8 cellular contexts compared by ENCODE assay signal in the genomic region with DNA sequence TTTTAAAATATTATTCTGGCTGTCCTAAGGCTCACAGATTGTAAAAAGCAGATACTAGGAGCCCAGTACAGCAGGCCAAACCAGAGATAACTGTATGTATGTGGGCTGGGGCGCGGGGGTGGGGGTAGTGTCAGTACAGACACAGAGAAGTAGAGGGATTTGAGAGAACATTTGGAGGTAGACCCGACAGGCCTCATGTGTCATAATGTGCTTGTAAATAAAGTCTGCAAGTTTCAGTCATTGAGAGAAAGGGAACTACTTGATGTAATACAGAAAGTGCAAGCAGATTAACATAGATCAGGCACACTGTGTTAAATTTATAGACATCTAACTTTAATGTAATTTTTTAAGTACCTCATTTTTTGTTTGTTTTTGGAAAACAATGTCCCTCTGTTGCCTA. TPM values are rescaled to one million over a fixed set of nuclear protein-coding genes. Genes with fewer than 3 reads are reported as not detected.
DNase-seq lines count a peak whose midpoint lies in the region; ATAC-seq lines count a peak whose summit lies in the region.

No MANE protein-coding gene starts in this region.

- H3K4me1 Mint-ChIP-seq in activated CD8-positive, alpha-beta memory T cell treated with anti-CD3 and anti-CD28 coated beads, Interleukin-2, amount 10 ng/mL, durations not matched to agents 7 days and 5 days = peaks cover 50% of the 10 kb centered on the region
- H3K4me1 Mint-ChIP-seq in activated T-cell treated with anti-CD3 and anti-CD28 coated beads, Interleukin-2, amount 50 U/mL, for 24 hours (ENCODE audit: low read depth) = peaks cover 58% of the 10 kb centered on the region
- H3K4me1 Mint-ChIP-seq in stimulated activated memory B cell treated with anti-CD40 and anti-IgM and Interleukin-4, amounts not matched to agents 10 μg/mL and 1 μg/mL and 100 μg/mL, for 72 hours = peaks cover 58% of the 10 kb centered on the region

- CTCF ChIA-PET in activated CD8-positive, alpha-beta memory T cell treated with anti-CD3 and anti-CD28 coated beads, Interleukin-2, amount 10 ng/mL, durations not matched to agents 7 days and 5 days (lab: Charles Lee) = interaction anchor here (1.8 kb wide), 1 partner anchor 8 kb away, joined by 9 read pairs; the partner anchor contains the start of gene POLI

- H3K27ac Mint-ChIP-seq in activated CD8-positive, alpha-beta memory T cell treated with anti-CD3 and anti-CD28 coated beads, Interleukin-2, amount 10 ng/mL, durations not matched to agents 7 days and 5 days = peak overlapping the region; percentile 76
- H3K27ac Mint-ChIP-seq in activated T-cell treated with anti-CD3 and anti-CD28 coated beads, Interleukin-2, amount 50 U/mL, for 24 hours = peak overlapping the region; percentile 92
- peak overlapping the region; percentile 98 for H3K27ac Mint-ChIP-seq in stimulated activated memory B cell treated with anti-CD40 and anti-IgM and Interleukin-4, amounts not matched to agents 10 μg/mL and 1 μg/mL and 100 μg/mL, for 72 hours

- H3K27me3 Mint-ChIP-seq in activated CD8-positive, alpha-beta memory T cell treated with anti-CD3 and anti-CD28 coated beads, Interleukin-2, amount 10 ng/mL, durations not matched to agents 7 days and 5 days = no peaks in the 10 kb centered on the region
- H3K27me3 Mint-ChIP-seq in activated T-cell treated with anti-CD3 and anti-CD28 coated beads, Interleukin-2, amount 50 U/mL, for 24 hours = no peaks in the 10 kb centered on the region
- H3K27me3 Mint-ChIP-seq in stimulated activated memory B cell treated with anti-CD40 and anti-IgM and Interleukin-4, amounts not matched to agents 10 μg/mL and 1 μg/mL and 100 μg/mL, for 72 hours = no peaks in the 10 kb centered on the region

- no peak overlapping the region for H3K4me3 Mint-ChIP-seq in activated CD8-positive, alpha-beta memory T cell treated with anti-CD3 and anti-CD28 coated beads, Interleukin-2, amount 10 ng/mL, durations not matched to agents 7 days and 5 days
- peak overlapping the region; percentile 36 for H3K4me3 Mint-ChIP-seq in activated T-cell treated with anti-CD3 and anti-CD28 coated beads, Interleukin-2, amount 50 U/mL, for 24 hours
- peak overlapping the region; percentile 47 for H3K4me3 Mint-ChIP-seq in stimulated activated memory B cell treated with anti-CD40 and anti-IgM and Interleukin-4, amounts not matched to agents 10 μg/mL and 1 μg/mL and 100 μg/mL, for 72 hours

- peaks cover 8% of the 10 kb centered on the region for H3K36me3 Mint-ChIP-seq in activated CD8-positive, alpha-beta memory T cell treated with anti-CD3 and anti-CD28 coated beads, Interleukin-2, amount 10 ng/mL, durations not matched to agents 7 days and 5 days
- H3K36me3 Mint-ChIP-seq in activated T-cell treated with anti-CD3 and anti-CD28 coated beads, Interleukin-2, amount 50 U/mL, for 24 hours (ENCODE audit: low read depth) = no peaks in the 10 kb centered on the region
- H3K36me3 Mint-ChIP-seq in stimulated activated memory B cell treated with anti-CD40 and anti-IgM and Interleukin-4, amounts not matched to agents 10 μg/mL and 1 μg/mL and 100 μg/mL, for 72 hours = no peaks in the 10 kb centered on the region

- peak; percentile 67 for DNase-seq in activated CD8-positive, alpha-beta memory T cell treated with anti-CD3 and anti-CD28 coated beads, Interleukin-2, amount 10 ng/mL, durations not matched to agents 7 days and 5 days
- DNase-seq in activated CD8-positive, alpha-beta memory T cell treated with anti-CD3 and anti-CD28 coated beads, Interleukin-2, amount 50 U/mL, for 4 hours = no peak
- DNase-seq in activated T-cell treated with anti-CD3 and anti-CD28 coated beads, Interleukin-2, amount 50 U/mL, for 24 hours = peak; percentile 55
- DNase-seq in putamen (ENCODE audit: low spot score) = no peak
- no peak for DNase-seq in HCEC 1CT
- no peak for DNase-seq in NCI-H2029 treated with DMSO at 0.1 percent for 48 hours (lab: John Stamatoyannopoulos, UW)

- ATAC-seq in activated CD8-positive, alpha-beta memory T cell treated with anti-CD3 and anti-CD28 coated beads, Interleukin-2, amount 10 ng/mL, durations not matched to agents 7 days and 5 days = peak; percentile 55
- ATAC-seq in HG03097 (IDR thresholded peaks at IDR 0.05; ENCODE audit: low FRiP score, unreplicated experiment) = peak; percentile 66
- peak; percentile 82 for ATAC-seq in stimulated activated memory B cell treated with anti-CD40 and anti-IgM and Interleukin-4, amounts not matched to agents 10 μg/mL and 1 μg/mL and 100 μg/mL, for 72 hours

- H3K9me3 Mint-ChIP-seq in activated CD8-positive, alpha-beta memory T cell treated with anti-CD3 and anti-CD28 coated beads, Interleukin-2, amount 10 ng/mL, durations not matched to agents 7 days and 5 days (ENCODE audit: low read depth) = no peaks in the 10 kb centered on the region
- H3K9me3 Mint-ChIP-seq in activated T-cell treated with anti-CD3 and anti-CD28 coated beads, Interleukin-2, amount 50 U/mL, for 24 hours = no peaks in the 10 kb centered on the region
- H3K9me3 Mint-ChIP-seq in stimulated activated memory B cell treated with anti-CD40 and anti-IgM and Interleukin-4, amounts not matched to agents 10 μg/mL and 1 μg/mL and 100 μg/mL, for 72 hours = no peaks in the 10 kb centered on the region

RNA-seq across cellular contexts. Expression of gene POLI, which starts 7.4 kb away (rescaled TPM):
- 10 to 100 TPM; 10.2 to 12.3 TPM for total RNA-seq in activated CD8-positive, alpha-beta memory T cell treated with anti-CD3 and anti-CD28 coated beads, Interleukin-2, amount 10 ng/mL, durations not matched to agents 7 days and 5 days

RNA-seq across cellular contexts. Expression of gene MBD2, which starts 37.4 kb away (rescaled TPM):
- total RNA-seq in activated CD8-positive, alpha-beta memory T cell treated with anti-CD3 and anti-CD28 coated beads, Interleukin-2, amount 10 ng/mL, durations not matched to agents 7 days and 5 days = 100 to 1,000 TPM; 148 to 178 TPM

Comparison
In these comparisons a context has a peak if more than half of its experiments do, and no peak if none do; other contexts are left out.
1. DNase-seq: peak in activated CD8-positive, alpha-beta memory T cell treated with anti-CD3 and anti-CD28 coated beads, Interleukin-2, amount 10 ng/mL, durations not matched to agents 7 days and 5 days (single experiment) and activated T-cell treated with anti-CD3 and anti-CD28 coated beads, Interleukin-2, amount 50 U/mL, for 24 hours (single experiment); none in activated CD8-positive, alpha-beta memory T cell treated with anti-CD3 and anti-CD28 coated beads, Interleukin-2, amount 50 U/mL, for 4 hours (single experiment), putamen (single experiment), HCEC 1CT (single experiment) and NCI-H2029 treated with DMSO at 0.1 percent for 48 hours (single experiment).
2. Peak in every context shown above with its lines, with median percentiles within 50 percentile points of each other: ATAC-seq and H3K27ac Mint-ChIP-seq.